Comparison of ENCODE assay signal across 26 cellular contexts in the genomic region with DNA sequence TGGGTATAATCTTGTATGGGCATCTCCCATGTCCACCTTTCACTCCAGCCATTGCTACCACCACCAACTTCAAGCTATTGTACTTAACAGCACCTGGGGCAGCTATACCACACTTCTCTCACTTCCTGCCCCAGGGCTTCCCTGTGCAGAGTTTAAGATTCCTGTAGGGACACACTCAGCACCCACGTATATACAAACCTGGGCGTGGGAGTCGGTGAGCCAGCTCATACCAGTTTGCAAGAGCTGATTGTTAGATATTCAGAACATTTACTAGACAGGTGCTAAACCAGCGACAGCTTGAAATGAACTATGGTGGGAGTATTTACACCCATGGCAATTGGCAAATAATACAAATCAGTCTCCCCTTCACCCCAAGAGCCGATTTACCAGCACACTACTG.
"Had no signal": no experiment of that assay in that cellular context is flagged by ENCODE, and none has a peak within 500 bp of the region (broad histone marks: within the 10 kb centered on the region; RNA-seq: fewer than 3 reads in every experiment).

No MANE protein-coding gene starts in this region.

- H3K27ac Mint-ChIP-seq: memory B cell; naive thymus-derived CD4-positive, alpha-beta T cell; natural killer cell treated with Interleukin-12 subunit alpha and Interleukin-12 subunit beta and Interleukin-15 and Interleukin-18, amount 100 ng/mL, for 72 hours; stimulated activated naive B cell treated with anti-CD40 and anti-IgM and Interleukin-4, amounts not matched to agents 10 μg/mL and 1 μg/mL and 100 μg/mL, for 72 hours had no signal

- H3K4me1 Mint-ChIP-seq: memory B cell; naive thymus-derived CD4-positive, alpha-beta T cell; stimulated activated naive B cell treated with anti-CD40 and anti-IgM and Interleukin-4, amounts not matched to agents 10 μg/mL and 1 μg/mL and 100 μg/mL, for 72 hours had no signal

- H3K36me3 Mint-ChIP-seq: memory B cell; naive thymus-derived CD4-positive, alpha-beta T cell; natural killer cell treated with Interleukin-12 subunit alpha and Interleukin-12 subunit beta and Interleukin-15 and Interleukin-18, amount 100 ng/mL, for 72 hours; stimulated activated naive B cell treated with anti-CD40 and anti-IgM and Interleukin-4, amounts not matched to agents 10 μg/mL and 1 μg/mL and 100 μg/mL, for 72 hours had no signal

- H3K9me3 Mint-ChIP-seq: memory B cell; naive thymus-derived CD4-positive, alpha-beta T cell; natural killer cell treated with Interleukin-12 subunit alpha and Interleukin-12 subunit beta and Interleukin-15 and Interleukin-18, amount 100 ng/mL, for 72 hours; neural crest cell; stimulated activated naive B cell treated with anti-CD40 and anti-IgM and Interleukin-4, amounts not matched to agents 10 μg/mL and 1 μg/mL and 100 μg/mL, for 72 hours had no signal

- DNase-seq: islet precursor cell; left ventricle myocardium inferior; midbrain; mucosa of descending colon; naive thymus-derived CD4-positive, alpha-beta T cell; pancreas; psoas muscle; right lobe of liver; stimulated activated CD4-positive, alpha-beta T cell treated with anti-CD3 and anti-CD28 coated beads, Interleukin-1b, Interleukin-23, amount 100 ng/mL, for 48 hours; stimulated activated CD4-positive, alpha-beta T cell treated with anti-CD3 and anti-CD28 coated beads, Interleukin-2, amount 100 ng/mL, for 48 hours; stimulated activated CD4-positive, alpha-beta T cell treated with anti-CD3 and anti-CD28 coated beads, Interleukin-4, amount 100 ng/mL, for 4 hours; stimulated activated CD8-positive, alpha-beta memory T cell treated with anti-CD3 and anti-CD28 coated beads, Interleukin-4, amount 100 ng/mL, for 48 hours; stimulated activated naive B cell treated with anti-CD40 and anti-IgM and Interleukin-4, amounts not matched to agents 10 μg/mL and 1 μg/mL and 100 μg/mL, for 72 hours; stimulated activated naive CD8-positive, alpha-beta T cell treated with anti-CD3 and anti-CD28 coated beads, Interleukin-15, Interleukin-2, amounts not matched to agents 100 U/mL and 50 U/mL, for 24 hours; stomach; testis; thyroid gland; transverse colon; upper lobe of left lung had no signal

- H3K4me3 ChIP-seq: hepatocyte, left ventricle myocardium inferior, lung, mucosa of descending colon, pancreas, psoas muscle, right atrium auricular region, right lobe of liver, smooth muscle cell, stomach, testis, thyroid gland, transverse colon, upper lobe of left lung had no signal

- ATAC-seq: mucosa of descending colon; naive thymus-derived CD4-positive, alpha-beta T cell; natural killer cell treated with Interleukin-12 subunit alpha and Interleukin-12 subunit beta and Interleukin-15 and Interleukin-18, amount 100 ng/mL, for 72 hours; pancreas; psoas muscle; stimulated activated naive B cell treated with anti-CD40 and anti-IgM and Interleukin-4, amounts not matched to agents 10 μg/mL and 1 μg/mL and 100 μg/mL, for 72 hours; stimulated activated naive CD8-positive, alpha-beta T cell treated with anti-CD3 and anti-CD28 coated beads, Interleukin-15, Interleukin-2, amounts not matched to agents 100 U/mL and 50 U/mL, for 24 hours had no signal

- H3K36me3 ChIP-seq: left ventricle myocardium inferior, pancreas, right atrium auricular region, right lobe of liver, stomach, thyroid gland, transverse colon, upper lobe of left lung had no signal

- H3K27me3 ChIP-seq: right atrium auricular region, right lobe of liver, testis, thyroid gland, upper lobe of left lung had no signal

- H3K27ac ChIP-seq: hepatocyte, left ventricle myocardium inferior, pancreas, psoas muscle, right atrium auricular region, right lobe of liver, stomach, testis, thyroid gland, transverse colon, upper lobe of left lung had no signal

- H3K4me2 ChIP-seq: hepatocyte, smooth muscle cell had no signal

- H3K9me3 ChIP-seq: left ventricle myocardium inferior, mucosa of descending colon, pancreas, psoas muscle, right atrium auricular region, right lobe of liver, stomach, testis, thyroid gland, transverse colon, upper lobe of left lung had no signal

- H3K4me3 Mint-ChIP-seq: memory B cell; naive thymus-derived CD4-positive, alpha-beta T cell; natural killer cell treated with Interleukin-12 subunit alpha and Interleukin-12 subunit beta and Interleukin-15 and Interleukin-18, amount 100 ng/mL, for 72 hours; neural crest cell; stimulated activated naive B cell treated with anti-CD40 and anti-IgM and Interleukin-4, amounts not matched to agents 10 μg/mL and 1 μg/mL and 100 μg/mL, for 72 hours had no signal

- H3K4me1 ChIP-seq: left ventricle myocardium inferior, pancreas, psoas muscle, right atrium auricular region, right lobe of liver, stomach, testis, thyroid gland, transverse colon, upper lobe of left lung had no signal
